ENCODE assay signal across 3 cellular contexts in the genomic region with DNA sequence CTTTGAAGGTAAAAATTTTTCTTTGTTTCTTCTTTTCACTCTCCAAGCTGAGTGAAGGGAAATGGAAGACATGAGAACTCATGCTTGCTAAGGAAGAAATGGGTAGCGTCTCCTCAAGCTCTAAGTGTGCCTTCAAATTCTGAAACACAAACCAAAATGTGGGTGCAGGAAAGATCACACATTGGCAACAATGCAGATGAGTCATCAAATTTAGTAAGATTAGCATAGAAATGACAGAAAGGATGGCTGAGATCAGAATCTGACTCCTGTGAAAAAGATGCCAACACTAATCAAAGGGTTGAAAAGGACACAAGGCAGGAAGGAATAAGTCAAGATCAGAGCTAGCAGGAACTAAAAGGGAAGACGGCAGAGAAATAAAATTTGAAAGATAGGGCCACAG.
A peak's percentile ranks its signal among the peaks of the same experiment; 100 is the strongest.
TF ChIP-seq lines count a peak whose summit lies in the region.

No MANE protein-coding gene starts in this region.

TF ChIP-seq in HepG2, 621 proteins besides CTCF, POLR2A, EP300 and RAD21:
- TF ChIP-seq, protein P1, sequence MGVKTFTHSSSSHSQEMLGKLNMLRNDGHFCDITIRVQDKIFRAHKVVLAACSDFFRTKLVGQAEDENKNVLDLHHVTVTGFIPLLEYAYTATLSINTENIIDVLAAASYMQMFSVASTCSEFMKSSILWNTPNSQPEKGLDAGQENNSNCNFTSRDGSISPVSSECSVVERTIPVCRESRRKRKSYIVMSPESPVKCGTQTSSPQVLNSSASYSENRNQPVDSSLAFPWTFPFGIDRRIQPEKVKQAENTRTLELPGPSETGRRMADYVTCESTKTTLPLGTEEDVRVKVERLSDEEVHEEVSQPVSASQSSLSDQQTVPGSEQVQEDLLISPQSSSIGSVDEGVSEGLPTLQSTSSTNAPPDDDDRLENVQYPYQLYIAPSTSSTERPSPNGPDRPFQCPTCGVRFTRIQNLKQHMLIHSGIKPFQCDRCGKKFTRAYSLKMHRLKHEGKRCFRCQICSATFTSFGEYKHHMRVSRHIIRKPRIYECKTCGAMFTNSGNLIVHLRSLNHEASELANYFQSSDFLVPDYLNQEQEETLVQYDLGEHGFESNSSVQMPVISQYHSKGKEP (CRISPR knock-in tag; IDR thresholded peaks at IDR 0.05) = no peak
- TF ChIP-seq MAFK (conservative IDR thresholded peaks at IDR 0.05 in 1 of 2, IDR thresholded peaks at IDR 0.05 in 1 of 2; ENCODE audit: low read length in 2 of 2) (peak; percentile 40 to 72; a peak in 3 of 4 replicates), RARG (CRISPR knock-in tag; IDR thresholded peaks at IDR 0.05; ENCODE audit: low read depth) (no peak), ZNF17 (CRISPR knock-in tag; IDR thresholded peaks at IDR 0.05) (no peak), ZNF562 (CRISPR knock-in tag; IDR thresholded peaks at IDR 0.05; ENCODE audit: borderline replicate concordance) (no peak), SP1 (IDR thresholded peaks at IDR 0.05) (no peak), SP1 (CRISPR knock-in tag; IDR thresholded peaks at IDR 0.05) (no peak), MAFF (IDR thresholded peaks at IDR 0.05; ENCODE audit: low read depth, low read length) (peak; percentile 69)

TF ChIP-seq in IMR-90, 13 proteins besides CTCF, POLR2A, EP300 and RAD21:
- TF ChIP-seq MAFK (IDR thresholded peaks at IDR 0.05; ENCODE audit: low read depth, low read length) (0 out of 2 replicates have a peak, but pooled peaks have one; percentile 36), MAZ (IDR thresholded peaks at IDR 0.05; ENCODE audit: borderline replicate concordance, low read depth, low read length) (no peak)
TF ChIP-seq in IMR-90: peak in this region for 1.

TF ChIP-seq in endothelial cell of umbilical vein, 7 proteins besides CTCF, POLR2A, EP300 and RAD21:
- no peak for TF ChIP-seq EZH2 (IDR thresholded peaks at IDR 0.05; ENCODE audit: borderline replicate concordance, low read depth, low read length, severe bottlenecking)
- TF ChIP-seq JUN (IDR thresholded peaks at IDR 0.05; ENCODE audit: borderline replicate concordance, insufficient read depth, insufficient read length, low read depth) = peak; percentile 32
